Comparison of ENCODE assay signal across 1 cellular context in genomic region chr5:150630459-150631325, GRCh38.
A peak's percentile ranks its signal among the peaks of the same experiment; 100 is the strongest.
TF ChIP-seq lines count a peak whose summit lies in the region.

No MANE protein-coding gene starts in this region.

TF ChIP-seq in IMR-90, 13 proteins besides CTCF, POLR2A, EP300 and RAD21 (continued from another document):
- TF ChIP-seq, protein P1, sequence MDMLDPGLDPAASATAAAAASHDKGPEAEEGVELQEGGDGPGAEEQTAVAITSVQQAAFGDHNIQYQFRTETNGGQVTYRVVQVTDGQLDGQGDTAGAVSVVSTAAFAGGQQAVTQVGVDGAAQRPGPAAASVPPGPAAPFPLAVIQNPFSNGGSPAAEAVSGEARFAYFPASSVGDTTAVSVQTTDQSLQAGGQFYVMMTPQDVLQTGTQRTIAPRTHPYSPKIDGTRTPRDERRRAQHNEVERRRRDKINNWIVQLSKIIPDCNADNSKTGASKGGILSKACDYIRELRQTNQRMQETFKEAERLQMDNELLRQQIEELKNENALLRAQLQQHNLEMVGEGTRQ (IDR thresholded peaks at IDR 0.05; ENCODE audit: low read depth, low read length) = 0 out of 2 replicates have a peak, but pooled peaks have one; percentile 33
- TF ChIP-seq BHLHE40 (IDR thresholded peaks at IDR 0.05; ENCODE audit: low read depth, low read length) (no peak), CEBPB (IDR thresholded peaks at IDR 0.05; ENCODE audit: low read depth, low read length) (no peak), RFX5 (IDR thresholded peaks at IDR 0.05; ENCODE audit: low read depth, low read length) (no peak), MAFK (IDR thresholded peaks at IDR 0.05; ENCODE audit: low read depth, low read length) (no peak)
